8 cellular contexts compared by ENCODE assay signal in genomic region chr4:168631241-168632151, GRCh38.
A peak's percentile ranks its signal among the peaks of the same experiment; 100 is the strongest.
DNase-seq lines count a peak whose midpoint lies in the region; ATAC-seq, FAIRE-seq and TF ChIP-seq lines count a peak whose summit lies in the region.

No MANE protein-coding gene starts in this region.

- ATAC-seq in GM18909 (IDR thresholded peaks at IDR 0.05; ENCODE audit: poor library complexity, unreplicated experiment) (peak; percentile 62), GM21381 (IDR thresholded peaks at IDR 0.05; ENCODE audit: unreplicated experiment) (no peak), GM18519 (IDR thresholded peaks at IDR 0.05; ENCODE audit: low FRiP score, unreplicated experiment) (no peak)

- H3K27ac ChIP-seq in Peyer's patch (peak overlapping the region in 3 of 4 donors; percentile 7 to 52 (median 37)), tibial artery (peak overlapping the region; percentile 76 to 79)

- intact Hi-C loops in tibial artery (cut with DNase I; ENCODE audit: low total_unique reads), result loop anchor here (5.0 to 10.0 kb wide), 2 partner anchors 44 to 213 kb away; no protein-coding TSS in a partner anchor

- no peaks in the 10 kb centered on the region for H3K36me3 ChIP-seq in Peyer's patch
- no peaks in the 10 kb centered on the region for H3K36me3 ChIP-seq in tibial artery

- no peak for DNase-seq in AG04449 (ENCODE audit: low read depth, low spot score)
- DNase-seq in Peyer's patch, result peak; percentile 17 to 73 (median 54)
- DNase-seq in lung microvascular endothelial cell (ENCODE audit: low read depth in 2 of 2), result peak; percentile 51 to 66
- DNase-seq in tibial artery, result peak; percentile 43 to 77

- FAIRE-seq in endometrium (lab: Jason Lieb, UNC), result peak; percentile 37

- H3K4me3 ChIP-seq in AG04449 (ENCODE audit: low read depth, low read length) (peak overlapping the region; percentile 65), Peyer's patch (peak overlapping the region; percentile 22 to 61 (median 40)), tibial artery (peak overlapping the region; percentile 58 to 76)

- H3K27me3 ChIP-seq in Peyer's patch, result no peaks in the 10 kb centered on the region
- no peaks in the 10 kb centered on the region for H3K27me3 ChIP-seq in tibial artery

- H3K4me1 ChIP-seq in Peyer's patch (peaks cover 0 to 7% (median 0%) of the 10 kb centered on the region in 4 donors), tibial artery (peaks cover 0 to 48% (median 38%) of the 10 kb centered on the region in 4 donors)

- no peaks in the 10 kb centered on the region for H3K9me3 ChIP-seq in Peyer's patch
- no peaks in the 10 kb centered on the region for H3K9me3 ChIP-seq in tibial artery

- peak; percentile 68 for TF ChIP-seq CTCF in AG04449 (IDR thresholded peaks at IDR 0.05; ENCODE audit: insufficient read depth, low read length, missing control alignments)
- peak in 4 of 6 experiments; percentile 8 to 44 (median 43) for TF ChIP-seq CTCF in Peyer's patch (IDR thresholded peaks at IDR 0.05)
- TF ChIP-seq CTCF in tibial artery (IDR thresholded peaks at IDR 0.05), result peak; percentile 53 to 59

- no peak for TF ChIP-seq POLR2A in Peyer's patch (IDR thresholded peaks at IDR 0.05)

- POLR2A ChIA-PET in AG04449 (lab: Yijun Ruan, JAX), result no interaction called here

- CTCF ChIA-PET in AG04449 (lab: Yijun Ruan, JAX), result interaction anchor here (0.7 to 1.6 kb wide), 14 partner anchors 8 to 845 kb away, joined by 3 to 6 read pairs (median 4); no protein-coding TSS in a partner anchor
